In the genomic region with DNA sequence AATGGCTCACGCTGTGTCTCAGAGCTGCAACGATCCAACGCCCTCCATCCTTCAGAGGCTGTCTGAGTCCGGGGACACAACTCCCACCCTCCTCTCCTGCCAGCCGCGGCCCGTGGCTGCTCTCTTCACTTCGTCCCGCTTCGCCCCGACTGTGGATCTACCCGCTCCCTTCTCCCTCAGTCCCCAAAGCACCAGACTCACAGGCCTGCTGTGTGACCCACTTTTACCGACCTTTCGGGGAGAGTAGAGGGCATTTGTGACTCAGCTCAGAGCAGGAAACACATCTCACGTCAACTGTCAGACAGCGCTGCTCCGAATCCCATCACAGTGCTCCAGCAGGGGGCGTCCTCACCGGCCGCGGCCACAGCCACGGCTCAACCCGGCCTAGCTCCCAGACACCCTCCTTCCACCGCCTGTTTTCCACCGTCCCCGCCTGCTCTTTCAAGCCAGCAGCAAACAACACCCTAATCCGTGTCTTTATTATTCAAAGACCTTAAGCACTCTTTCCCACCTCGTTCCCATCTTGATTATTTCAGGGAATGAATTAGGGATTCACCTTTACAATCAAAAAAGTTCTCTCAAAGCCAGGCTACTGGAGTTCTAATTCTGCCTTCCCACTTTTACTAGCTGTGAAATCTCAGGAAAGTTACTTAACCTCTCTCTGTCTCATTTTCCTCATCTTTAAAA, we compare ENCODE assay signal across 8 cellular contexts. TPM values are rescaled to one million over a fixed set of nuclear protein-coding genes. Genes with fewer than 3 reads are reported as not detected.
DNase-seq lines count a peak whose midpoint lies in the region; ATAC-seq and TF ChIP-seq lines count a peak whose summit lies in the region.

No MANE protein-coding gene starts in this region.

- H3K27me3 Mint-ChIP-seq in Caco-2 (ENCODE audit: insufficient read depth, unreplicated experiment): no peaks in the 10 kb centered on the region
- peaks cover 6% of the 10 kb centered on the region for H3K27me3 Mint-ChIP-seq in activated B cell treated with CpG ODN at 0.5 μM for 24 hours

- CTCF ChIA-PET in Caco-2 (lab: Charles Lee): interaction anchor here (0.6 to 1.6 kb wide), 5 partner anchors 22 to 169 kb away, joined by 3 to 9 read pairs (median 5); no protein-coding TSS in a partner anchor
- CTCF ChIA-PET in activated B cell treated with CpG ODN at 0.5 μM for 24 hours (lab: Charles Lee): interaction anchor here (0.6 to 2.3 kb wide), 17 partner anchors 8 to 453 kb away, joined by 3 to 15 read pairs (median 4); a partner anchor contains a TSS
- CTCF ChIA-PET in mammary epithelial cell (lab: Charles Lee; ENCODE audit: low non-redundant PET): interaction anchor here (0.6 to 0.9 kb wide), 5 partner anchors 8 to 57 kb away, joined by 4 to 14 read pairs (median 7); no protein-coding TSS in a partner anchor

- BruUV-seq in Caco-2 (replicated peaks; lab: Mats Ljungman, UMichigan) (no TSS peak), mammary epithelial cell (replicated peaks; lab: Mats Ljungman, UMichigan) (no TSS peak)

- H3K27ac Mint-ChIP-seq in Caco-2 (ENCODE audit: unreplicated experiment): no peak overlapping the region
- no peak overlapping the region for H3K27ac Mint-ChIP-seq in activated B cell treated with CpG ODN at 0.5 μM for 24 hours

- H3K4me2 ChIP-seq in mammary epithelial cell (ENCODE audit: insufficient read depth, low read depth, low read length): no peak overlapping the region

- no peak overlapping the region for H3K4me3 Mint-ChIP-seq in Caco-2 (ENCODE audit: unreplicated experiment)
- H3K4me3 Mint-ChIP-seq in activated B cell treated with CpG ODN at 0.5 μM for 24 hours: peak overlapping the region; percentile 77

- peak; percentile 94 for ATAC-seq in GM21619 (IDR thresholded peaks at IDR 0.05; ENCODE audit: unreplicated experiment)
- ATAC-seq in activated B cell treated with CpG ODN at 0.5 μM for 24 hours (ENCODE audit: low read depth): peak; percentile 99

- H3K27ac ChIP-seq in mammary epithelial cell (ENCODE audit: insufficient read depth, low read depth, low read length): no peak overlapping the region
- peak overlapping the region in 6 of 8 donors; percentile 14 to 66 (median 50) for H3K27ac ChIP-seq in spleen

- H3K79me2 ChIP-seq in mammary epithelial cell (ENCODE audit: insufficient read depth, low read length): no peaks in the 10 kb centered on the region

- in situ Hi-C loops in mammary epithelial cell (cut with MboI; ENCODE audit: low sequenced_read_pairs in 2 of 2): no loop called here

- H3K36me3 Mint-ChIP-seq in Caco-2 (ENCODE audit: insufficient read depth, unreplicated experiment) (peaks cover 8% of the 10 kb centered on the region), activated B cell treated with CpG ODN at 0.5 μM for 24 hours (ENCODE audit: low read depth) (no peaks in the 10 kb centered on the region)

- no peak overlapping the region for H3K9ac ChIP-seq in mammary epithelial cell (ENCODE audit: insufficient read depth, low read length)

- dilution Hi-C loops in mammary epithelial cell (cut with HindIII; ENCODE audit: low sequenced_read_pairs): no loop called here

- H3K9me3 Mint-ChIP-seq in Caco-2 (ENCODE audit: unreplicated experiment) (no peaks in the 10 kb centered on the region), activated B cell treated with CpG ODN at 0.5 μM for 24 hours (no peaks in the 10 kb centered on the region)

- no peaks in the 10 kb centered on the region for H3K9me3 ChIP-seq in Caco-2
- H3K9me3 ChIP-seq in mammary epithelial cell (replicated peaks; ENCODE audit: insufficient read depth, low read length): no peaks in the 10 kb centered on the region
- no peaks in the 10 kb centered on the region for H3K9me3 ChIP-seq in spleen

- peak; percentile 64 to 76 for TF ChIP-seq CTCF in Caco-2 (IDR thresholded peaks at IDR 0.05; ENCODE audit: insufficient read depth in 1 of 2, low read depth in 1 of 2, low read length in 1 of 2, severe bottlenecking in 1 of 2, unreplicated experiment in 1 of 2)
- peak; percentile 96 for TF ChIP-seq CTCF in NB4 (IDR thresholded peaks at IDR 0.05; ENCODE audit: low read depth, low read length)
- TF ChIP-seq CTCF in activated B cell treated with CpG ODN at 0.5 μM for 24 hours (IDR thresholded peaks at IDR 0.05): peak; percentile 65
- TF ChIP-seq CTCF in mammary epithelial cell (conservative IDR thresholded peaks at IDR 0.05 in 1 of 2, IDR thresholded peaks at IDR 0.05 in 1 of 2; ENCODE audit: extremely low read depth in 1 of 2, insufficient read depth in 1 of 2, low read depth in 1 of 2, low read length in 2 of 2): peak; percentile 77 to 85
- TF ChIP-seq CTCF in spleen (IDR thresholded peaks at IDR 0.05 in 8 of 11, conservative IDR thresholded peaks at IDR 0.05 in 3 of 11): peak; percentile 52 to 92 (median 75)

- intact Hi-C loops in Caco-2 (cut with micrococcal nuclease; ENCODE audit: unreplicated experiment) (no loop called here), activated B cell treated with CpG ODN at 0.5 μM for 24 hours (cut with micrococcal nuclease) (no loop called here), mammary epithelial cell (cut with micrococcal nuclease) (loop anchor here (2.0 kb wide), 1 partner anchor 79 kb away; no protein-coding TSS in a partner anchor), spleen (cut with DNase I; ENCODE audit: low total_unique reads) (no loop called here)

- H3K4me1 Mint-ChIP-seq in Caco-2 (ENCODE audit: low read depth, unreplicated experiment) (peaks cover 12% of the 10 kb centered on the region), activated B cell treated with CpG ODN at 0.5 μM for 24 hours (peaks cover 14% of the 10 kb centered on the region)

- POLR2A ChIA-PET in Caco-2 (lab: Charles Lee) (interaction anchor here (0.6 kb wide), 1 partner anchor 281 kb away, joined by 3 read pairs; no protein-coding TSS in a partner anchor), activated B cell treated with CpG ODN at 0.5 μM for 24 hours (lab: Charles Lee) (interaction anchor here (0.6 kb wide), 2 partner anchors 226 to 726 kb away, joined by 3 to 6 read pairs; no protein-coding TSS in a partner anchor)

- H3K27me3 ChIP-seq in Caco-2 (replicated peaks; ENCODE audit: control insufficient read depth, insufficient read depth, low read length) (no peaks in the 10 kb centered on the region), mammary epithelial cell (ENCODE audit: insufficient read depth, low read length) (no peaks in the 10 kb centered on the region), spleen (replicated peaks in 1 of 7) (peaks cover 0 to 21% (median 0%) of the 10 kb centered on the region in 7 donors)

- DNase-seq in Caco-2 (peak in 1 of 2 experiments; percentile 68), NB4 (ENCODE audit: low read depth) (peak; percentile 93), activated B cell treated with CpG ODN at 0.5 μM for 24 hours (peak; percentile 67), mammary epithelial cell (peak; percentile 67), iris pigment epithelial cell (ENCODE audit: low read depth) (peak; percentile 77), spleen (peak; percentile 90), T1000 (lab: John Stamatoyannopoulos, UW) (no peak)

- WGBS in mammary epithelial cell (ENCODE audit: low coverage, missing lambda C conversion rate): 29% methylated on average over 21 of the region's 28 CpGs
- 5 to 13% (median 10%) methylated on average over 28 of the region's 28 CpGs for WGBS in spleen, 5 donors

- peaks cover 5% of the 10 kb centered on the region; the same call in 1 of the 2 replicates for H3K4me1 ChIP-seq in Caco-2
- H3K4me1 ChIP-seq in mammary epithelial cell (ENCODE audit: insufficient read depth, low read length): peaks cover 6% of the 10 kb centered on the region
- H3K4me1 ChIP-seq in spleen: peaks cover 5 to 33% (median 15%) of the 10 kb centered on the region in 6 donors

- no peaks in the 10 kb centered on the region for H4K20me1 ChIP-seq in mammary epithelial cell (ENCODE audit: insufficient read depth, low read length)

- TF ChIP-seq POLR2A in NB4 (IDR thresholded peaks at IDR 0.05; ENCODE audit: extremely low read depth, insufficient read length) (no peak), spleen (IDR thresholded peaks at IDR 0.05) (no peak)

- H3K36me3 ChIP-seq in Caco-2 (ENCODE audit: control insufficient read depth, insufficient read depth, low read length) (no peaks in the 10 kb centered on the region), mammary epithelial cell (ENCODE audit: insufficient read depth, low read length) (no peaks in the 10 kb centered on the region), spleen (no peaks in the 10 kb centered on the region)

- peak overlapping the region; percentile 83 for H2AFZ ChIP-seq in mammary epithelial cell (ENCODE audit: low read depth, low read length)

- H3K4me3 ChIP-seq in Caco-2 (ENCODE audit: low read depth, low read length) (no peak overlapping the region), NB4 (ENCODE audit: low read depth, low read length) (no peak overlapping the region), mammary epithelial cell (replicated peaks in 1 of 3; ENCODE audit: insufficient read depth in 1 of 3, low read depth in 2 of 3, low read length in 3 of 3) (no peak overlapping the region), spleen (peak overlapping the region in 3 of 8 donors; percentile 16 to 62 (median 24))

RNA-seq across cellular contexts. Expression of a gene that starts 5.0 kb away (rescaled TPM):
- total RNA-seq in Caco-2 (2022): not detected in 2 replicates
- total RNA-seq in activated B cell treated with CpG ODN at 0.5 μM for 24 hours: not detected in 2 replicates
- not detected for total RNA-seq in mammary epithelial cell
- not detected for polyA plus RNA-seq in mammary epithelial cell
- not detected for polyA minus RNA-seq in mammary epithelial cell
- not detected for total RNA-seq in spleen
- not detected for polyA plus RNA-seq in spleen

RNA-seq across cellular contexts. Expression of a gene that starts 16.1 kb away (rescaled TPM):
- not detected in 2 replicates for total RNA-seq in Caco-2 (2022)
- total RNA-seq in activated B cell treated with CpG ODN at 0.5 μM for 24 hours: not detected in 2 replicates
- under 1 TPM in 1 of 2 donors, not detected in 1; 0.50 TPM for total RNA-seq in mammary epithelial cell
- polyA plus RNA-seq in mammary epithelial cell: not detected
- not detected for polyA minus RNA-seq in mammary epithelial cell
- total RNA-seq in spleen: under 1 TPM in 3 of 7 donors, not detected in 4; 0.26 to 0.46 (median 0.30) TPM
- under 1 TPM in 2 of 3 donors, not detected in 1; 0.05 to 0.45 TPM for polyA plus RNA-seq in spleen

RNA-seq across cellular contexts. Expression of a gene that starts 27.2 kb away (rescaled TPM):
- total RNA-seq in Caco-2 (2022) (not detected in 2 replicates), activated B cell treated with CpG ODN at 0.5 μM for 24 hours (not detected in 2 replicates), mammary epithelial cell (under 1 TPM in 1 of 2 donors, not detected in 1; 0.14 TPM), spleen (under 1 TPM in 1 of 7 donors, not detected in 6; 0.36 TPM)
- polyA plus RNA-seq in mammary epithelial cell (0.09 TPM), spleen (under 1 TPM in 1 of 3 donors, not detected in 2; 0.03 TPM)
- polyA minus RNA-seq in mammary epithelial cell: not detected

RNA-seq across cellular contexts. Expression of a gene that starts 41.8 kb away (rescaled TPM):
- 0.07 and 0.09 TPM in 2 replicates for total RNA-seq in Caco-2 (2022)
- total RNA-seq in activated B cell treated with CpG ODN at 0.5 μM for 24 hours: not detected in 2 replicates
- not detected for total RNA-seq in mammary epithelial cell
- polyA plus RNA-seq in mammary epithelial cell: not detected
- not detected for polyA minus RNA-seq in mammary epithelial cell
- 1 to 10 TPM in 4 of 7 donors, under 1 TPM in 2, not detected in 1; 0.09 to 3.2 (median 1.7) TPM for total RNA-seq in spleen
- polyA plus RNA-seq in spleen: under 1 TPM; 0.04 to 0.19 (median 0.17) TPM
